13 cellular contexts compared by ENCODE assay signal in genomic region chr2:121532894-121533293, GRCh38. TPM values are rescaled to one million over a fixed set of nuclear protein-coding genes. Genes with fewer than 3 reads are reported as not detected.
DNase-seq lines count a peak whose midpoint lies in the region; ATAC-seq, FAIRE-seq and TF ChIP-seq lines count a peak whose summit lies in the region.
"Had no signal": no experiment of that assay in that cellular context is flagged by ENCODE, and none has a peak within 500 bp of the region (broad histone marks: within the 10 kb centered on the region; RNA-seq: fewer than 3 reads in every experiment).

No MANE protein-coding gene starts in this region.

- no peak overlapping the region for H3K9ac ChIP-seq in OCI-LY3 (ENCODE audit: low read length)

- no peak for TF ChIP-seq EP300 in gastroesophageal sphincter (IDR thresholded peaks at IDR 0.05)

- no peak for DNase-seq in heart left ventricle
- no peak for DNase-seq in heart right ventricle
- peak; percentile 40 to 47 for DNase-seq in thyroid gland
- DNase-seq in RCC 7860 (ENCODE audit: low spot score), result no peak
- no peak for DNase-seq in NCI-H1092 (lab: John Stamatoyannopoulos, UW)
- DNase-seq: activated naive CD4-positive, alpha-beta T cell treated with anti-CD3 and anti-CD28 coated beads, Interleukin-2, amount 10 ng/mL, durations not matched to agents 7 days and 5 days; NCI-H226; stimulated activated CD4-positive, alpha-beta T cell treated with anti-CD3 and anti-CD28 coated beads, Interleukin-15, amount 100 ng/mL, for 24 hours had no signal

- peak overlapping the region in 9 of 12 donors; percentile 7 to 96 (median 43) for H3K27ac ChIP-seq in heart left ventricle
- H3K27ac ChIP-seq in heart right ventricle, result peak overlapping the region in 5 of 10 donors; percentile 8 to 99 (median 96)
- no peak overlapping the region for H3K27ac ChIP-seq in OCI-LY3 (ENCODE audit: low read length)
- H3K27ac ChIP-seq in thyroid gland, result peak overlapping the region in 2 of 3 donors; percentile 23 to 39
- H3K27ac ChIP-seq in gastroesophageal sphincter, result peak overlapping the region in 1 of 4 donors; percentile 9

- H3K27me3 ChIP-seq in heart left ventricle (no peaks in the 10 kb centered on the region), heart right ventricle (no peaks in the 10 kb centered on the region), OCI-LY3 (ENCODE audit: low read depth, low read length) (no peaks in the 10 kb centered on the region), thyroid gland (no peaks in the 10 kb centered on the region), gastroesophageal sphincter (no peaks in the 10 kb centered on the region)

- FAIRE-seq in RCC 7860 (lab: Jason Lieb, UNC), result no peak
- FAIRE-seq: endothelial cell of umbilical vein had no signal

- H4K20me1 ChIP-seq in OCI-LY3 (ENCODE audit: insufficient read depth, low read length), result peaks cover 48% of the 10 kb centered on the region

- H3K9me3 ChIP-seq in heart left ventricle (no peaks in the 10 kb centered on the region), heart right ventricle (no peaks in the 10 kb centered on the region), OCI-LY3 (ENCODE audit: insufficient read depth, low read length) (no peaks in the 10 kb centered on the region), thyroid gland (no peaks in the 10 kb centered on the region), gastroesophageal sphincter (no peaks in the 10 kb centered on the region)

- WGBS in heart left ventricle, 4 donors, result 46 to 52% (median 48%) methylated on average over 6 of the region's 6 CpGs
- WGBS in heart right ventricle, 2 donors, result 46 to 52% methylated on average over 6 of the region's 6 CpGs
- 32 to 44% methylated on average over 6 of the region's 6 CpGs for WGBS in thyroid gland, 2 donors
- 28 to 40% methylated on average over 2 to 3 of the region's 6 CpGs for WGBS in gastroesophageal sphincter (ENCODE audit: low coverage in 1 of 2), 2 donors

- no peak for TF ChIP-seq POLR2A in heart left ventricle (IDR thresholded peaks at IDR 0.05)
- no peak for TF ChIP-seq POLR2A in thyroid gland (IDR thresholded peaks at IDR 0.05)
- no peak for TF ChIP-seq POLR2A in gastroesophageal sphincter (IDR thresholded peaks at IDR 0.05)

- H3K36me3 ChIP-seq in heart left ventricle (peaks cover 0 to 6% (median 0%) of the 10 kb centered on the region in 9 donors), heart right ventricle (no peaks in the 10 kb centered on the region), OCI-LY3 (replicated peaks; ENCODE audit: low read depth, low read length) (peaks cover 2% of the 10 kb centered on the region), thyroid gland (no peaks in the 10 kb centered on the region), gastroesophageal sphincter (no peaks in the 10 kb centered on the region)

- H3K4me1 ChIP-seq in heart left ventricle (peaks cover 0 to 64% (median 40%) of the 10 kb centered on the region in 12 donors), heart right ventricle (peaks cover 4 to 67% (median 50%) of the 10 kb centered on the region in 9 donors), OCI-LY3 (ENCODE audit: low read length) (peaks cover 29% of the 10 kb centered on the region), thyroid gland (peaks cover 26 to 36% of the 10 kb centered on the region in 2 donors), gastroesophageal sphincter (peaks cover 0 to 73% (median 11%) of the 10 kb centered on the region in 3 donors)

- H3K4me2 ChIP-seq in OCI-LY3 (ENCODE audit: low read length), result peak overlapping the region; percentile 33

- H3K4me3 ChIP-seq in heart left ventricle (no peak overlapping the region), heart right ventricle (no peak overlapping the region), OCI-LY3 (ENCODE audit: low read length) (no peak overlapping the region), thyroid gland (replicated peaks in 1 of 3) (no peak overlapping the region), gastroesophageal sphincter (no peak overlapping the region)
- H3K4me3 ChIP-seq: lung had no signal

- ATAC-seq in heart left ventricle (no peak), heart right ventricle (no peak), esophagus mucosa (peak; percentile 30), gastroesophageal sphincter (no peak)

- intact Hi-C loops in heart left ventricle (cut with DNase I), result loop anchor here (5.0 to 10.0 kb wide), 8 partner anchors 49 to 204 kb away; partner anchors contain the start of genes CLASP1 (in 4 of the 10) and NIFK (in 4 of the 10)
- intact Hi-C loops in heart right ventricle (cut with DNase I), result loop anchor here in 9 of 10 donors (5.0 to 10.0 kb wide), 7 partner anchors 64 to 204 kb away; partner anchors contain the start of genes CLASP1 (in 2 of the 9) and NIFK (in 1 of the 9)
- intact Hi-C loops in thyroid gland (cut with DNase I), result loop anchor here (5.0 kb wide), 1 partner anchor 204 kb away; the partner anchor contains the start of gene NIFK

- H2AFZ ChIP-seq in OCI-LY3 (ENCODE audit: low read depth, low read length), result no peak overlapping the region

- TF ChIP-seq CTCF in heart left ventricle (IDR thresholded peaks at IDR 0.05) (no peak), heart right ventricle (IDR thresholded peaks at IDR 0.05) (no peak), OCI-LY3 (IDR thresholded peaks at IDR 0.05; ENCODE audit: low read depth, low read length) (no peak), thyroid gland (IDR thresholded peaks at IDR 0.05) (no peak), gastroesophageal sphincter (IDR thresholded peaks at IDR 0.05) (no peak)

- peaks cover 51% of the 10 kb centered on the region for H3K79me2 ChIP-seq in OCI-LY3 (ENCODE audit: low read length)

RNA-seq across cellular contexts. Expression of gene RNU4ATAC, which starts 2.2 kb away (rescaled TPM):
- total RNA-seq in heart left ventricle (not detected), heart right ventricle (not detected), esophagus mucosa (not detected), thyroid gland (not detected), gastroesophageal sphincter (not detected)
- polyA plus RNA-seq in heart left ventricle (not detected), heart right ventricle (not detected)
- total RNA-seq: endothelial cell of umbilical vein, lung had no signal
- polyA plus RNA-seq: endothelial cell of umbilical vein, lung had no signal

Comparison
In these comparisons a context has a peak if more than half of its experiments do, and no peak if none do; other contexts are left out.
1. DNase-seq: peak in thyroid gland (2 of 2); none in heart left ventricle (0 of 5), heart right ventricle (0 of 2), RCC 7860 (single experiment) and NCI-H1092 (single experiment).